ENCODE assay signal across 14 cellular contexts in the genomic region with DNA sequence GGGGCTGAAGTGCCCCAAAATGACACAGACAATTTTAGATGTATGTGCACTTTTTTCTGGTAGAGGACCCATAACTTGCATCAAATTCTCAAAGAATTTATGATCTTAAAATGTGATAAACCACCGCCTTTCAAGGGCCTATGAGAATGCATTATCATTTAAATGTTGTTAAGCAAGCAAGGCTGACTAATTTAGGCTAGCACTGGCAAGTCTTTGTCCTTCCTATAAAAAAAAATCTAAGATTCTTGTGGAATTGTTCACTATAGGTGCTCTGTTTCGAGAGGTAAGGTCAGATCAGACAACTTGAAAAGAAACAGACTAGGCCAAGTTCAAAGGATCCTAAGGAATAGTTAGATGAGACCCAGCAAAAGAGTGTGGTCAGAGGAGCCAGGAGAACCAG. TPM values are rescaled to one million over a fixed set of nuclear protein-coding genes. Genes with fewer than 3 reads are reported as not detected.
DNase-seq lines count a peak whose midpoint lies in the region; ATAC-seq and TF ChIP-seq lines count a peak whose summit lies in the region.
"Had no signal": no experiment of that assay in that cellular context is flagged by ENCODE, and none has a peak within 500 bp of the region (broad histone marks: within the 10 kb centered on the region; RNA-seq: fewer than 3 reads in every experiment).

No MANE protein-coding gene starts in this region.

- no peak overlapping the region for H3K9ac ChIP-seq in PC-3 (ENCODE audit: low read length)
- H3K9ac ChIP-seq: BLaER1 had no signal

- no peak overlapping the region for H2AFZ ChIP-seq in PC-3 (ENCODE audit: low read length)

- no peaks in the 10 kb centered on the region for H3K9me3 ChIP-seq in PC-3 (ENCODE audit: low read length)

- H3K27ac Mint-ChIP-seq in stimulated activated effector memory CD8-positive, alpha-beta T cell treated with anti-CD3 and anti-CD28 coated beads, Interleukin-12 subunit alpha, Interleukin-12 subunit beta, amount 100 ng/mL, for 72 hours: peak overlapping the region; percentile 33
- no peak overlapping the region for H3K27ac Mint-ChIP-seq in chondrocyte (ENCODE audit: unreplicated experiment)

- H3K27me3 Mint-ChIP-seq in chondrocyte (ENCODE audit: low read depth): no peaks in the 10 kb centered on the region

- POLR2A ChIA-PET in PC-3 (lab: Charles Lee; ENCODE audit: unreplicated experiment): interaction anchor here (0.6 kb wide), 1 partner anchor 130 kb away, joined by 3 read pairs; no protein-coding TSS in a partner anchor

- in situ Hi-C loops in brain microvascular endothelial cell (cut with HindIII; ENCODE audit: low pct_ligation_motif_present, low sequenced_read_pairs): no loop called here

- H3K79me2 ChIP-seq in PC-3 (ENCODE audit: low read length): no peaks in the 10 kb centered on the region

- H4K20me1 ChIP-seq in PC-3 (ENCODE audit: low read length): no peaks in the 10 kb centered on the region
- H4K20me1 ChIP-seq: BLaER1 had no signal

- H3K27me3 ChIP-seq in PC-3 (ENCODE audit: low read length): no peaks in the 10 kb centered on the region
- H3K27me3 ChIP-seq in brain microvascular endothelial cell (replicated peaks): no peaks in the 10 kb centered on the region
- H3K27me3 ChIP-seq in foreskin keratinocyte: no peaks in the 10 kb centered on the region
- H3K27me3 ChIP-seq: BLaER1 had no signal

- no peak for ATAC-seq in PC-3
- ATAC-seq in foreskin keratinocyte: peak; percentile 94
- no peak for ATAC-seq in stimulated activated effector memory CD8-positive, alpha-beta T cell treated with anti-CD3 and anti-CD28 coated beads, Interleukin-12 subunit alpha, Interleukin-12 subunit beta, amount 100 ng/mL, for 72 hours

- H3K4me1 ChIP-seq in PC-3 (ENCODE audit: insufficient read depth, low read length): peaks cover 31% of the 10 kb centered on the region
- peaks cover 30% of the 10 kb centered on the region for H3K4me1 ChIP-seq in foreskin keratinocyte
- H3K4me1 ChIP-seq: BLaER1 had no signal

- H3K27ac ChIP-seq in PC-3 (ENCODE audit: low read length) (peak overlapping the region; percentile 3; the same call in 1 of the 2 replicates), brain microvascular endothelial cell (peak overlapping the region; percentile 48), foreskin keratinocyte (peak overlapping the region; percentile 95)
- H3K27ac ChIP-seq: BLaER1 had no signal

- BruUV-seq in PC-3 (replicated peaks; lab: Mats Ljungman, UMichigan): no TSS peak

- no peak overlapping the region for H3K4me3 ChIP-seq in PC-3 (ENCODE audit: low read length)
- no peak overlapping the region for H3K4me3 ChIP-seq in brain microvascular endothelial cell (ENCODE audit: low read depth, low read length)
- H3K4me3 ChIP-seq: BLaER1 had no signal

- H3K36me3 Mint-ChIP-seq in stimulated activated effector memory CD8-positive, alpha-beta T cell treated with anti-CD3 and anti-CD28 coated beads, Interleukin-12 subunit alpha, Interleukin-12 subunit beta, amount 100 ng/mL, for 72 hours: peaks cover 38% of the 10 kb centered on the region
- peaks cover 2% of the 10 kb centered on the region for H3K36me3 Mint-ChIP-seq in chondrocyte (ENCODE audit: low read depth)

- CTCF ChIA-PET in PC-3 (lab: Charles Lee): interaction anchor here (1.2 kb wide), 1 partner anchor 130 kb away, joined by 5 read pairs; no protein-coding TSS in a partner anchor

- no peaks in the 10 kb centered on the region for H3K9me3 Mint-ChIP-seq in stimulated activated effector memory CD8-positive, alpha-beta T cell treated with anti-CD3 and anti-CD28 coated beads, Interleukin-12 subunit alpha, Interleukin-12 subunit beta, amount 100 ng/mL, for 72 hours
- peaks cover 3% of the 10 kb centered on the region for H3K9me3 Mint-ChIP-seq in chondrocyte (ENCODE audit: low read depth)

- peak overlapping the region; percentile 22 for H3K4me2 ChIP-seq in PC-3 (ENCODE audit: low read length)
- H3K4me2 ChIP-seq: BLaER1 had no signal

- TF ChIP-seq CTCF in PC-3 (conservative IDR thresholded peaks at IDR 0.05; ENCODE audit: low read depth, low read length) (no peak), brain microvascular endothelial cell (IDR thresholded peaks at IDR 0.05; ENCODE audit: low read depth, low read length, missing control alignments) (no peak), foreskin keratinocyte (conservative IDR thresholded peaks at IDR 0.05) (no peak), chondrocyte (IDR thresholded peaks at IDR 0.05) (no peak)

- no peak overlapping the region for H3K4me3 Mint-ChIP-seq in stimulated activated effector memory CD8-positive, alpha-beta T cell treated with anti-CD3 and anti-CD28 coated beads, Interleukin-12 subunit alpha, Interleukin-12 subunit beta, amount 100 ng/mL, for 72 hours
- no peak overlapping the region for H3K4me3 Mint-ChIP-seq in chondrocyte (ENCODE audit: unreplicated experiment)

- no peaks in the 10 kb centered on the region for H3K36me3 ChIP-seq in PC-3 (ENCODE audit: low read depth, low read length)
- H3K36me3 ChIP-seq in brain microvascular endothelial cell (replicated peaks): no peaks in the 10 kb centered on the region
- H3K36me3 ChIP-seq: BLaER1 had no signal

- intact Hi-C loops in PC-3 (cut with micrococcal nuclease): no loop called here

- peaks cover 12% of the 10 kb centered on the region for H3K4me1 Mint-ChIP-seq in stimulated activated effector memory CD8-positive, alpha-beta T cell treated with anti-CD3 and anti-CD28 coated beads, Interleukin-12 subunit alpha, Interleukin-12 subunit beta, amount 100 ng/mL, for 72 hours
- H3K4me1 Mint-ChIP-seq in chondrocyte (ENCODE audit: low read depth): peaks cover 45% of the 10 kb centered on the region

- no peaks in the 10 kb centered on the region for H3F3A ChIP-seq in PC-3 (ENCODE audit: low read length, unreplicated experiment)

- H3K9me2 ChIP-seq in PC-3 (replicated peaks; ENCODE audit: low read length): no peaks in the 10 kb centered on the region

- DNase-seq in PC-3 (peak; percentile 64), brain microvascular endothelial cell (no peak), foreskin keratinocyte (peak; percentile 80 to 91), cerebellum (ENCODE audit: low spot score) (no peak), chondrocyte (ENCODE audit: low spot score) (no peak), Ammon's horn (ENCODE audit: low spot score) (no peak)
- no peak for DNase-seq in stimulated activated effector memory CD8-positive, alpha-beta T cell treated with anti-CD3 and anti-CD28 coated beads, Interleukin-12 subunit alpha, Interleukin-12 subunit beta, amount 100 ng/mL, for 72 hours (ENCODE audit: low spot score in 2 of 2)
- DNase-seq: DMS 273 treated with DMSO at 0.1 percent for 48 hours, H7, MV-4-11, NCI-H1417 treated with DMSO at 0.1 percent for 48 hours, NCI-H2029, NCI-H2171 treated with DMSO at 0.1 percent for 48 hours had no signal

RNA-seq across cellular contexts. Expression of a gene that starts 55.7 kb away (rescaled TPM):
- total RNA-seq in PC-3 (2014; rRNA removed) (8.1 and 10.4 TPM in 2 replicates), foreskin keratinocyte (4.8 and 5.1 TPM in 2 replicates), cerebellum (37.9 TPM), chondrocyte (1.0 to 1.9 TPM (median 1.0 TPM) in 3 replicates)
- polyA plus RNA-seq in foreskin keratinocyte: 1.9 TPM in 2 replicates

Comparison
In these comparisons a context has a peak if more than half of its experiments do, and no peak if none do; other contexts are left out.
1. DNase-seq: peak in PC-3 (single experiment) and foreskin keratinocyte (2 of 2); none in brain microvascular endothelial cell (single experiment), stimulated activated effector memory CD8-positive, alpha-beta T cell treated with anti-CD3 and anti-CD28 coated beads, Interleukin-12 subunit alpha, Interleukin-12 subunit beta, amount 100 ng/mL, for 72 hours (0 of 2), cerebellum (single experiment), chondrocyte (single experiment) and Ammon's horn (single experiment).
2. H3K27ac ChIP-seq: peak in every context shown above with its lines; median percentile 95 in foreskin keratinocyte; 48 in brain microvascular endothelial cell; 3 in PC-3.